1 cellular context compared by ENCODE assay signal in the genomic region with DNA sequence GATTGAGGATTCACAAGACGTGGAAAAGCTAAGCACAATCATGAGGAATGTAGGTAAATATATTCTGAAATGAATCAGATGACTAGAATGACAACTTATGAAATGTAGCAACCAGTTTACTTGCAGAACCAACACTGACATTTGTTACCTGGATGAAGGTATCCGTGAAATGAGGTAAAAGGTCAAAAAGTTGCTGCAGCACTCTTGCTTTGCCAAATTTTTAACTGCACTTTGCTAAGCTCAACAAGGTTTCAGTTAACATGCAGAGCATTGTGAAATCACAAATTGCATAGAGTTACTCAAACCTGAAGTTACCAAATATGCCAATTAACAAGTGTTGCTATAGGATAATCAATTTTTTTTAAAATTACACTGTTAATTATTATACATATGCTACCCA.
TF ChIP-seq lines count a peak whose summit lies in the region.

No MANE protein-coding gene starts in this region.

TF ChIP-seq in GM23338, 12 proteins besides CTCF, POLR2A, EP300 and RAD21 (continued from another document):
- no peak for TF ChIP-seq ZNF331 (CRISPR knock-in tag; IDR thresholded peaks at IDR 0.05; ENCODE audit: low read depth)
- no peak for TF ChIP-seq ZNF114 (CRISPR knock-in tag; IDR thresholded peaks at IDR 0.05)
- no peak for TF ChIP-seq EZH2phosphoT487 (IDR thresholded peaks at IDR 0.05; ENCODE audit: unreplicated experiment)
- TF ChIP-seq EZH2 (IDR thresholded peaks at IDR 0.05; ENCODE audit: low read depth, unreplicated experiment) = no peak
- no peak for TF ChIP-seq POLR2AphosphoS5 (IDR thresholded peaks at IDR 0.05; ENCODE audit: low read depth)
TF ChIP-seq in GM23338: peak in this region for 0.
